ENCODE assay signal across 1 cellular context in the genomic region with DNA sequence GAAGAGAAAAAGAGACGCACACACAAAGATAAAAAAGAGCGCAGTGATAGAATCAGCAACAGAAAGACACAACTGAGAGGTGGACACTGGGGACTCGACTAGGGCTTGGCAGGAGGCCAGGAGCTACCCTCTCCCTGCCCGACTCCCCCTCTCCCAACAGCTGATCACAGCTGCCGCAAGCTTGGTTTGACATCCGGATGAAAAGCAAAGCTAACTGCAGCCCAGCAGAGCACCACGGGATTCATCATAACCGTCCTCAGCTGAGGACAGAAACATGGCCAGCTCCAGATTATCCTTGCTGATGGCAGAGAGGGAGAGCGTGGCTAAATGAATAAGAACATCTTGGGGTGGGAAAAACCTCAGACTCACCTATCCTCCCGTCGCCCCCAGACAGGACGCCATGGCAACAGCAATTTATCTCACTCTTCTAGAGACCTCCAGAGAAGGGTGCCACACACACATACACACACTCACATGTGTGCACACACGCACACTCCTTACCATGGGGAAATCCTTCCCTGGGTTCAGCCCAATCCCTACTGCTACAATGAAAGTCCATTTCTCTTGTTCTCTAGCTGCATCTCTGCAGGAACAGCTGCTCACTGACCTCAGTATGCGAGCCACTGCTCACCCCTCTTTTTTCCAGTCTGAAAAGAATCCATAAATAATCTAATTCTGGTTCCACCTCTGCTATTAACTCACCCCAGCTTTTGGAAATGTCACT.
TF ChIP-seq lines count a peak whose summit lies in the region.

No MANE protein-coding gene starts in this region.

TF ChIP-seq in WTC11, 78 proteins besides CTCF, POLR2A, EP300 and RAD21 (continued from another document):
- TF ChIP-seq, protein P1, sequence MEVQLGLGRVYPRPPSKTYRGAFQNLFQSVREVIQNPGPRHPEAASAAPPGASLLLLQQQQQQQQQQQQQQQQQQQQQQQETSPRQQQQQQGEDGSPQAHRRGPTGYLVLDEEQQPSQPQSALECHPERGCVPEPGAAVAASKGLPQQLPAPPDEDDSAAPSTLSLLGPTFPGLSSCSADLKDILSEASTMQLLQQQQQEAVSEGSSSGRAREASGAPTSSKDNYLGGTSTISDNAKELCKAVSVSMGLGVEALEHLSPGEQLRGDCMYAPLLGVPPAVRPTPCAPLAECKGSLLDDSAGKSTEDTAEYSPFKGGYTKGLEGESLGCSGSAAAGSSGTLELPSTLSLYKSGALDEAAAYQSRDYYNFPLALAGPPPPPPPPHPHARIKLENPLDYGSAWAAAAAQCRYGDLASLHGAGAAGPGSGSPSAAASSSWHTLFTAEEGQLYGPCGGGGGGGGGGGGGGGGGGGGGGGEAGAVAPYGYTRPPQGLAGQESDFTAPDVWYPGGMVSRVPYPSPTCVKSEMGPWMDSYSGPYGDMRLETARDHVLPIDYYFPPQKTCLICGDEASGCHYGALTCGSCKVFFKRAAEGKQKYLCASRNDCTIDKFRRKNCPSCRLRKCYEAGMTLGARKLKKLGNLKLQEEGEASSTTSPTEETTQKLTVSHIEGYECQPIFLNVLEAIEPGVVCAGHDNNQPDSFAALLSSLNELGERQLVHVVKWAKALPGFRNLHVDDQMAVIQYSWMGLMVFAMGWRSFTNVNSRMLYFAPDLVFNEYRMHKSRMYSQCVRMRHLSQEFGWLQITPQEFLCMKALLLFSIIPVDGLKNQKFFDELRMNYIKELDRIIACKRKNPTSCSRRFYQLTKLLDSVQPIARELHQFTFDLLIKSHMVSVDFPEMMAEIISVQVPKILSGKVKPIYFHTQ (CRISPR knock-in tag; IDR thresholded peaks at IDR 0.05), result no peak
- TF ChIP-seq TP53 (CRISPR knock-in tag; IDR thresholded peaks at IDR 0.05), result no peak
- TF ChIP-seq NFATC4 (CRISPR knock-in tag; IDR thresholded peaks at IDR 0.05), result no peak
- no peak for TF ChIP-seq MLX (CRISPR knock-in tag; IDR thresholded peaks at IDR 0.05)
- no peak for TF ChIP-seq ZNF425 (CRISPR knock-in tag; conservative IDR thresholded peaks at IDR 0.05)
- TF ChIP-seq, protein P2, sequence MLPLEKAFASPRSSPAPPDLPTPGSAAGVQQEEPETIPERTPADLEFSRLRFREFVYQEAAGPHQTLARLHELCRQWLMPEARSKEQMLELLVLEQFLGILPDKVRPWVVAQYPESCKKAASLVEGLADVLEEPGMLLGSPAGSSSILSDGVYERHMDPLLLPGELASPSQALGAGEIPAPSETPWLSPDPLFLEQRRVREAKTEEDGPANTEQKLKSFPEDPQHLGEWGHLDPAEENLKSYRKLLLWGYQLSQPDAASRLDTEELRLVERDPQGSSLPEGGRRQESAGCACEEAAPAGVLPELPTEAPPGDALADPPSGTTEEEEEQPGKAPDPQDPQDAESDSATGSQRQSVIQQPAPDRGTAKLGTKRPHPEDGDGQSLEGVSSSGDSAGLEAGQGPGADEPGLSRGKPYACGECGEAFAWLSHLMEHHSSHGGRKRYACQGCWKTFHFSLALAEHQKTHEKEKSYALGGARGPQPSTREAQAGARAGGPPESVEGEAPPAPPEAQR (CRISPR knock-in tag; IDR thresholded peaks at IDR 0.05), result no peak
- no peak for TF ChIP-seq AFF4 (CRISPR knock-in tag; IDR thresholded peaks at IDR 0.05; ENCODE audit: borderline replicate concordance)
- no peak for TF ChIP-seq SOX15 (CRISPR knock-in tag; IDR thresholded peaks at IDR 0.05)
- no peak for TF ChIP-seq GTF2I (CRISPR knock-in tag; conservative IDR thresholded peaks at IDR 0.05)
- TF ChIP-seq ATF3 (CRISPR knock-in tag; conservative IDR thresholded peaks at IDR 0.05), result no peak
- TF ChIP-seq SMAD3 (CRISPR knock-in tag; IDR thresholded peaks at IDR 0.05; ENCODE audit: borderline replicate concordance), result no peak
- TF ChIP-seq, protein P3, sequence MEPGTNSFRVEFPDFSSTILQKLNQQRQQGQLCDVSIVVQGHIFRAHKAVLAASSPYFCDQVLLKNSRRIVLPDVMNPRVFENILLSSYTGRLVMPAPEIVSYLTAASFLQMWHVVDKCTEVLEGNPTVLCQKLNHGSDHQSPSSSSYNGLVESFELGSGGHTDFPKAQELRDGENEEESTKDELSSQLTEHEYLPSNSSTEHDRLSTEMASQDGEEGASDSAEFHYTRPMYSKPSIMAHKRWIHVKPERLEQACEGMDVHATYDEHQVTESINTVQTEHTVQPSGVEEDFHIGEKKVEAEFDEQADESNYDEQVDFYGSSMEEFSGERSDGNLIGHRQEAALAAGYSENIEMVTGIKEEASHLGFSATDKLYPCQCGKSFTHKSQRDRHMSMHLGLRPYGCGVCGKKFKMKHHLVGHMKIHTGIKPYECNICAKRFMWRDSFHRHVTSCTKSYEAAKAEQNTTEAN (CRISPR knock-in tag; IDR thresholded peaks at IDR 0.05), result no peak
- TF ChIP-seq RELA (CRISPR knock-in tag; IDR thresholded peaks at IDR 0.05; ENCODE audit: borderline replicate concordance), result no peak
